ENCODE assay signal across 27 cellular contexts in the genomic region with DNA sequence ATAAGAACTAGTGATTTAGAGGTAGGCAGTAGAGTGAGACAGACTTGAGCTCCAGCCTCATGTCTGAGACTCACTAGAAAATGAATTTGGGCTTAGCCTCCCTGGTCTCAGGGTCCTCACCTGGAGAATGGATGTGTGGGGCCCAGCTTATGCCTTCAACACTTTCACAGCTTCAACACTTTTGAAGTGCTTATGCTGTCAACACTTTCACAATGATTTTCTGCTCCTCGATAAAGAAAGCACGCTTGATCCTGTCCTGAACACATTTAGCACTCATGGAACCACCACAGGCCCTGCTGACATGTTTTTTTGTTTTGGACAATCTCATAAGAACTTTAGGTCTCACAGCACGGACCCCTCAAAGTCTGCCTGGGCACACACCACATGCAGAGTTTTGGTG.
"Had no signal": no experiment of that assay in that cellular context is flagged by ENCODE, and none has a peak within 500 bp of the region (broad histone marks: within the 10 kb centered on the region; RNA-seq: fewer than 3 reads in every experiment).

No MANE protein-coding gene starts in this region.

- H3K4me1 ChIP-seq: pancreas, prostate gland, right lobe of liver, sigmoid colon, stomach, thyroid gland, tibial nerve, upper lobe of right lung, uterus had no signal

- H3K36me3 ChIP-seq: neutrophil, pancreas, prostate gland, right lobe of liver, sigmoid colon, stomach, thoracic aorta, thyroid gland, tibial nerve, upper lobe of right lung, uterus had no signal

- H3K27me3 ChIP-seq: neutrophil, pancreas, right lobe of liver, sigmoid colon, stomach, thyroid gland, tibial nerve, upper lobe of right lung, uterus had no signal

- H3K9me3 Mint-ChIP-seq: nephron progenitor cell, type B pancreatic cell had no signal

- H3K27ac ChIP-seq: neutrophil, pancreas, prostate gland, right lobe of liver, sigmoid colon, stomach, thoracic aorta, thyroid gland, tibial nerve, upper lobe of right lung, uterus had no signal

- ATAC-seq: naive thymus-derived CD8-positive, alpha-beta T cell; natural killer cell treated with Interleukin-12 subunit alpha and Interleukin-12 subunit beta and Interleukin-15 and Interleukin-18, amount 100 ng/mL, for 72 hours; pancreas; right lobe of liver; stimulated activated effector memory CD8-positive, alpha-beta T cell treated with anti-CD3 and anti-CD28 coated beads, Interleukin-12 subunit alpha, Interleukin-12 subunit beta, amount 100 ng/mL, for 72 hours; stimulated activated naive B cell treated with anti-CD40 and anti-IgM and Interleukin-4, amounts not matched to agents 10 μg/mL and 1 μg/mL and 100 μg/mL, for 72 hours; upper lobe of right lung had no signal

- H3K4me3 ChIP-seq: pancreas, prostate gland, right lobe of liver, sigmoid colon, stomach, thoracic aorta, thyroid gland, tibial nerve, upper lobe of right lung, uterus had no signal

- H3K36me3 Mint-ChIP-seq: natural killer cell treated with Interleukin-12 subunit alpha and Interleukin-12 subunit beta and Interleukin-15 and Interleukin-18, amount 100 ng/mL, for 72 hours; stimulated activated effector memory CD8-positive, alpha-beta T cell treated with anti-CD3 and anti-CD28 coated beads, Interleukin-12 subunit alpha, Interleukin-12 subunit beta, amount 100 ng/mL, for 72 hours; stimulated activated naive B cell treated with anti-CD40 and anti-IgM and Interleukin-4, amounts not matched to agents 10 μg/mL and 1 μg/mL and 100 μg/mL, for 72 hours; type B pancreatic cell had no signal

- H3K9me3 ChIP-seq: neutrophil, pancreas, prostate gland, right lobe of liver, sigmoid colon, stomach, thoracic aorta, thyroid gland, tibial nerve, upper lobe of right lung, uterus had no signal

- H3K27ac Mint-ChIP-seq: naive thymus-derived CD8-positive, alpha-beta T cell; natural killer cell treated with Interleukin-12 subunit alpha and Interleukin-12 subunit beta and Interleukin-15 and Interleukin-18, amount 100 ng/mL, for 72 hours; stimulated activated effector memory CD8-positive, alpha-beta T cell treated with anti-CD3 and anti-CD28 coated beads, Interleukin-12 subunit alpha, Interleukin-12 subunit beta, amount 100 ng/mL, for 72 hours; stimulated activated naive B cell treated with anti-CD40 and anti-IgM and Interleukin-4, amounts not matched to agents 10 μg/mL and 1 μg/mL and 100 μg/mL, for 72 hours; stimulated activated naive CD8-positive, alpha-beta T cell treated with anti-CD3 and anti-CD28 coated beads, Interleukin-15, Interleukin-2, amounts not matched to agents 100 ng/mL and 50 ng/mL, for 24 hours; type B pancreatic cell had no signal

- DNase-seq: naive thymus-derived CD8-positive, alpha-beta T cell; nephron progenitor cell; nucleus accumbens; pancreas; retina; right cardiac atrium; right lobe of liver; sigmoid colon; small intestine; stimulated activated CD4-positive, alpha-beta T cell treated with anti-CD3 and anti-CD28 coated beads, Interleukin-15, amount 100 ng/mL, for 24 hours; stimulated activated CD4-positive, alpha-beta T cell treated with anti-CD3 and anti-CD28 coated beads, Interleukin-2, amount 100 ng/mL, for 24 hours; stimulated activated CD4-positive, alpha-beta T cell treated with anti-CD3 and anti-CD28 coated beads, Interleukin-2, amount 100 ng/mL, for 48 hours; stimulated activated CD4-positive, alpha-beta T cell treated with anti-CD3 and anti-CD28 coated beads, Interleukin-4, amount 100 ng/mL, for 24 hours; stimulated activated naive B cell treated with anti-CD40 and anti-IgM and Interleukin-4, amounts not matched to agents 10 μg/mL and 1 μg/mL and 100 μg/mL, for 72 hours; stimulated activated naive CD4-positive, alpha-beta T cell treated with Interleukin-2 at 50 U/mL for 16 hours; stomach; thyroid gland; upper lobe of right lung; uterus had no signal
